Comparison of ENCODE assay signal across 8 cellular contexts in genomic region chr17:49389514-49390356, GRCh38. TPM values are rescaled to one million over a fixed set of nuclear protein-coding genes. Genes with fewer than 3 reads are reported as not detected.
DNase-seq lines count a peak whose midpoint lies in the region; ATAC-seq, FAIRE-seq and TF ChIP-seq lines count a peak whose summit lies in the region.
"Not testable (repeated sequence)": the region's sequence is repeated elsewhere in the genome, so short reads cannot be mapped to it uniquely, and the experiment has no call there.

No MANE protein-coding gene starts in this region.

- H3K27me3 Mint-ChIP-seq in astrocyte (ENCODE audit: low read depth, unreplicated experiment); naive B cell; stimulated activated naive CD8-positive, alpha-beta T cell treated with anti-CD3 and anti-CD28 coated beads, Interleukin-15, amount 100 ng/mL, for 72 hours: not testable (repeated sequence)

- H3K9me2 ChIP-seq in PC-9 (ENCODE audit: insufficient read depth), result not testable (repeated sequence)

- H3K27ac Mint-ChIP-seq in astrocyte (ENCODE audit: unreplicated experiment), result not testable (repeated sequence)
- peak overlapping the region; percentile 88 to 99 (median 98) for H3K27ac Mint-ChIP-seq in naive B cell
- H3K27ac Mint-ChIP-seq in stimulated activated naive CD8-positive, alpha-beta T cell treated with anti-CD3 and anti-CD28 coated beads, Interleukin-15, amount 100 ng/mL, for 72 hours, result peak overlapping the region; percentile 69 to 97

- not testable (repeated sequence) for H3K4me3 Mint-ChIP-seq in astrocyte (ENCODE audit: unreplicated experiment)
- peak overlapping the region; percentile 46 to 96 (median 90) for H3K4me3 Mint-ChIP-seq in naive B cell
- H3K4me3 Mint-ChIP-seq in stimulated activated naive CD8-positive, alpha-beta T cell treated with anti-CD3 and anti-CD28 coated beads, Interleukin-15, amount 100 ng/mL, for 72 hours, result peak overlapping the region; percentile 27 to 83

- H3K9me3 ChIP-seq in PC-9 (ENCODE audit: insufficient read depth, low read depth); astrocyte (ENCODE audit: insufficient read depth, low read depth, low read length): not testable (repeated sequence)

- intact Hi-C loops in PC-9 (cut with micrococcal nuclease; ENCODE audit: unreplicated experiment), result loop anchor here (1.0 kb wide), 1 partner anchor 74 kb away; no protein-coding TSS in a partner anchor

- H3K9me3 Mint-ChIP-seq in astrocyte (ENCODE audit: unreplicated experiment); naive B cell; stimulated activated naive CD8-positive, alpha-beta T cell treated with anti-CD3 and anti-CD28 coated beads, Interleukin-15, amount 100 ng/mL, for 72 hours: not testable (repeated sequence)

- H2AFZ ChIP-seq in PC-9 (peak overlapping the region; percentile 83), astrocyte (ENCODE audit: low read depth, low read length) (peak overlapping the region; percentile 72)

- BruUV-seq in PC-9 (replicated peaks; lab: Mats Ljungman, UMichigan), result TSS peak; percentile 61

- H3K9ac ChIP-seq in astrocyte (ENCODE audit: low read length), result not testable (repeated sequence)

- H3K4me1 ChIP-seq in PC-9 (replicated peaks; ENCODE audit: insufficient read depth), result peaks cover 29% of the 10 kb centered on the region
- not testable (repeated sequence) for H3K4me1 ChIP-seq in astrocyte (ENCODE audit: insufficient read depth, low read length)

- peak; percentile 22 to 37 for ATAC-seq in naive B cell (ENCODE audit: low read depth in 2 of 2)
- ATAC-seq in stimulated activated naive CD8-positive, alpha-beta T cell treated with anti-CD3 and anti-CD28 coated beads, Interleukin-15, amount 100 ng/mL, for 72 hours, result not testable (repeated sequence)

- peak in 1 of 2 experiments; percentile 20 for DNase-seq in HL-60 (ENCODE audit: low read depth in 1 of 2, low spot score in 1 of 2)
- DNase-seq in PC-9, result peak; percentile 11 to 82
- DNase-seq in activated CD4-positive, alpha-beta T cell treated with anti-CD3 and anti-CD28 coated beads for 4 hours, result peak; percentile 28 to 39
- peak; percentile 62 for DNase-seq in astrocyte (ENCODE audit: low read depth)
- DNase-seq in fibroblast of mammary gland (ENCODE audit: low read depth), result peak; percentile 35
- peak; percentile 24 for DNase-seq in naive B cell
- not testable (repeated sequence) for DNase-seq in stimulated activated naive CD8-positive, alpha-beta T cell treated with anti-CD3 and anti-CD28 coated beads, Interleukin-15, amount 100 ng/mL, for 72 hours

- not testable (repeated sequence) for H4K20me1 ChIP-seq in PC-9 (ENCODE audit: insufficient read depth); astrocyte (ENCODE audit: insufficient read depth, low read length)

- peak overlapping the region; percentile 65 for H3K4me2 ChIP-seq in PC-9
- peak overlapping the region; percentile 29 for H3K4me2 ChIP-seq in astrocyte (ENCODE audit: low read length)

- not testable (repeated sequence) for H3K4me1 Mint-ChIP-seq in astrocyte (ENCODE audit: low read depth, unreplicated experiment)
- peaks cover 58 to 87% (median 69%) of the 10 kb centered on the region in 3 donors for H3K4me1 Mint-ChIP-seq in naive B cell
- H3K4me1 Mint-ChIP-seq in stimulated activated naive CD8-positive, alpha-beta T cell treated with anti-CD3 and anti-CD28 coated beads, Interleukin-15, amount 100 ng/mL, for 72 hours, result peaks cover 55% of the 10 kb centered on the region

- TF ChIP-seq CTCF in C4-2B (conservative IDR thresholded peaks at IDR 0.05); HL-60 (IDR thresholded peaks at IDR 0.05; ENCODE audit: insufficient read depth, low read length); PC-9 (conservative IDR thresholded peaks at IDR 0.05); astrocyte (IDR thresholded peaks at IDR 0.05; ENCODE audit: insufficient read depth, low read depth, low read length); fibroblast of mammary gland (conservative IDR thresholded peaks at IDR 0.05; ENCODE audit: control insufficient read depth, insufficient read depth, low read depth, low read length): not testable (repeated sequence)

- POLR2A ChIA-PET in PC-9 (lab: Charles Lee; ENCODE audit: unreplicated experiment), result not testable (repeated sequence)

- H3K27ac ChIP-seq in C4-2B (peak overlapping the region; percentile 66), HL-60 (replicated peaks) (peak overlapping the region; percentile 82), PC-9 (peak overlapping the region; percentile 50)
- not testable (repeated sequence) for H3K27ac ChIP-seq in astrocyte (ENCODE audit: low read depth, low read length)

- H3K36me3 ChIP-seq in PC-9 (ENCODE audit: low read depth); astrocyte (ENCODE audit: insufficient read depth, low read length): not testable (repeated sequence)

- H3K4me3 ChIP-seq in HL-60 (replicated peaks; ENCODE audit: insufficient read depth, low read length); astrocyte (ENCODE audit: insufficient read depth, low read depth, low read length); fibroblast of mammary gland (ENCODE audit: control insufficient read depth, low read depth, low read length): not testable (repeated sequence)
- H3K4me3 ChIP-seq in PC-9, result peak overlapping the region; percentile 43; the same call in 1 of the 2 replicates

- not testable (repeated sequence) for H3K36me3 Mint-ChIP-seq in astrocyte (ENCODE audit: low read depth, unreplicated experiment)
- H3K36me3 Mint-ChIP-seq in naive B cell, result peaks cover 0 to 18% of the 10 kb centered on the region in 2 donors

- H3K79me2 ChIP-seq in PC-9 (ENCODE audit: low read depth); astrocyte (ENCODE audit: insufficient read depth, low read length): not testable (repeated sequence)

- CTCF ChIA-PET in PC-9 (lab: Charles Lee), result not testable (repeated sequence)

- not testable (repeated sequence) for H3K27me3 ChIP-seq in HL-60 (ENCODE audit: insufficient read depth, poor library complexity, severe bottlenecking); PC-9 (ENCODE audit: insufficient read depth, low read depth); astrocyte (ENCODE audit: insufficient read depth, low read length)

- not testable (repeated sequence) for FAIRE-seq in astrocyte (lab: Jason Lieb, UNC)

- H3F3A ChIP-seq in PC-9 (ENCODE audit: insufficient read depth, low read depth), result peaks cover 19% of the 10 kb centered on the region

RNA-seq across cellular contexts. Expression of gene PHB1, which starts 24.9 kb away (rescaled TPM):
- total RNA-seq in PC-9 (2021) (197 and 244 TPM in 2 replicates), astrocyte (211 and 227 TPM in 2 replicates)
- polyA plus RNA-seq in naive B cell (ENCODE audit: low read depth in 6 of 6), result 100 to 1,000 TPM; 122 to 241 (median 136) TPM

RNA-seq across cellular contexts. Expression of gene ZNF652, which starts 27.7 kb away (rescaled TPM):
- total RNA-seq in PC-9 (2021), result 44.8 and 49.8 TPM in 2 replicates
- 24.3 and 26.8 TPM in 2 replicates for total RNA-seq in astrocyte
- 10 to 100 TPM; 16.9 to 38.2 (median 33.7) TPM for polyA plus RNA-seq in naive B cell (ENCODE audit: low read depth in 6 of 6)
